ENCODE assay signal across 8 cellular contexts in the genomic region with DNA sequence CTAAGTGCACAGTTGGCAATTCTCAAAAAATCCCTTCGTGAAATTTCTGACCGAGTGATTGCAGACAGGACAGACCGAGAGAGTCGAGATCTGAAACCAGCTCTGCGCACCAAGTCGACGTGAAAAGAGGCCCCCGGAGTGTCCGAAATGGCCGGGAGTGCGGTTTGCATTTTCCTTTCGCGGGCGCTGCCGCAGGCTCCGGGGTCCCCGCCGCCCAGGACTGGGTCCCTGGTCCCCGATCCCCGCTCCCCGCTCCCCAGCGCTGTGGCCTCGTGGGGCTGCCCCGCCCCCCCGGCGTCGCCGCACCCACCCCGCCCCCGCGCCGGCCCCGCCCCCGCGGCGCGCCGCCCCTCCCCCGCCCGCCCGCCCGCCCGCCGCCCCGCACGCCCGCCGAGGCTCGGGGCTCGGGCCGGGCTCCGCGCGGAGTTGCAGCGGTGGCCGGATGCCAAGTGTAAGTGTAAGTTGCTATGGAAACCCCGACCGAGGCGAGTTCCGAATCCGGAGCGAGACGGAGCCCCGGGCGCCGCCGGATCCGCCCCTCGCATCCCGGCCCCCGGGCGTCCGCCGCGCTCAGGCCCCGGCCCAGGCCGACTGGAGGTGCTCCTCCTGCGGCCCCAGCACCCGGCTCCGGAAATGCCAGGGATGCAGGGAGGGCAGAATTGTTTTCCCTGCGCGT. TPM values are rescaled to one million over a fixed set of nuclear protein-coding genes. Genes with fewer than 3 reads are reported as not detected.
DNase-seq lines count a peak whose midpoint lies in the region; ATAC-seq and TF ChIP-seq lines count a peak whose summit lies in the region.

No MANE protein-coding gene starts in this region.

- no peak overlapping the region for H4K91ac ChIP-seq in H9 (ENCODE audit: insufficient read length, low read depth, low read length)

- H3K27me3 Mint-ChIP-seq in H9 (ENCODE audit: low read depth) (peaks cover 80% of the 10 kb centered on the region), MCF 10A (ENCODE audit: insufficient read depth, unreplicated experiment) (peaks cover 11% of the 10 kb centered on the region)

- no peak overlapping the region for H2BK15ac ChIP-seq in H9 (ENCODE audit: low read depth, low read length)

- H3K23me2 ChIP-seq in H9 (ENCODE audit: insufficient read length, low read depth, low read length, poor library complexity, severe bottlenecking), result peaks cover 5% of the 10 kb centered on the region

- no peak overlapping the region for H3K4ac ChIP-seq in H9 (ENCODE audit: low read depth, low read length)

- peaks cover 30% of the 10 kb centered on the region for H3K36me3 ChIP-seq in MG63

- H4K8ac ChIP-seq in H9 (replicated peaks; ENCODE audit: insufficient read length, low read depth, low read length), result no peak overlapping the region

- no peaks in the 10 kb centered on the region for H3K79me2 ChIP-seq in H9 (ENCODE audit: insufficient read depth, low read length)

- H3K9ac ChIP-seq in H9 (ENCODE audit: extremely low read depth, insufficient read length, low read length), result no peak overlapping the region

- H3K4me3 Mint-ChIP-seq in H9 (peak overlapping the region; percentile 67 to 84), MCF 10A (ENCODE audit: unreplicated experiment) (peak overlapping the region; percentile 80)

- no peak overlapping the region for H3K23ac ChIP-seq in H9 (ENCODE audit: insufficient read length, low read depth, low read length)

- H2BK12ac ChIP-seq in H9 (ENCODE audit: insufficient read length, low read depth, low read length), result no peak overlapping the region

- H3K56ac ChIP-seq in H9 (ENCODE audit: insufficient read length, low read depth, low read length), result no peak overlapping the region

- H2AFZ ChIP-seq in H9 (ENCODE audit: low read length), result no peak overlapping the region

- H3K4me1 Mint-ChIP-seq in H9 (peaks cover 31 to 37% of the 10 kb centered on the region in 2 experiments), MCF 10A (ENCODE audit: insufficient read depth, unreplicated experiment) (peaks cover 29% of the 10 kb centered on the region)

- no CpG with 5 or more reads among the region's 82 CpGs for WGBS in H9 (ENCODE audit: extremely low coverage, insufficient read length, low lambda C conversion rate)

- POLR2A ChIA-PET in MCF 10A (lab: Yijun Ruan, JAX), result interaction anchor here (1.1 to 7.3 kb wide), 5 partner anchors 9 to 660 kb away, joined by 3 to 47 read pairs (median 16); partner anchors contain the start of genes COMMD3 and DNAJC1

- peaks cover 3 to 4% of the 10 kb centered on the region in 2 experiments; a peak in 2 of 5 replicates for H3K9me3 Mint-ChIP-seq in H9
- no peaks in the 10 kb centered on the region for H3K9me3 Mint-ChIP-seq in MCF 10A (ENCODE audit: unreplicated experiment)

- H3K4me3 ChIP-seq in GM12864 (ENCODE audit: low read depth, low read length) (peak overlapping the region; percentile 61), MG63 (peak overlapping the region; percentile 55), iPS-11a (ENCODE audit: low read depth, low read length) (peak overlapping the region; percentile 29)

- H3K79me1 ChIP-seq in H9 (ENCODE audit: insufficient read depth, low read depth, low read length, poor library complexity, severe bottlenecking), result no peaks in the 10 kb centered on the region

- no peak overlapping the region for H3K14ac ChIP-seq in H9 (ENCODE audit: insufficient read depth, low read length)

- peaks cover 0 to 5% (median 1%) of the 10 kb centered on the region in 3 experiments; a peak in 3 of 7 replicates for H3K36me3 Mint-ChIP-seq in H9 (ENCODE audit: insufficient read depth in 1 of 3, low read depth in 3 of 3)
- peaks cover 37% of the 10 kb centered on the region for H3K36me3 Mint-ChIP-seq in MCF 10A (ENCODE audit: insufficient read depth, unreplicated experiment)

- intact Hi-C loops in MCF 10A (cut with micrococcal nuclease), result loop anchor here (5.0 to 10.0 kb wide), 3 partner anchors 259 to 662 kb away; partner anchors contain the start of gene PIP4K2A
- intact Hi-C loops in sciatic nerve (cut with DNase I), result no loop called here

- H4K5ac ChIP-seq in H9 (ENCODE audit: insufficient read length, low read depth, low read length), result no peak overlapping the region

- H3T11ph ChIP-seq in H9 (ENCODE audit: low read length), result no peak overlapping the region

- H2AK5ac ChIP-seq in H9 (ENCODE audit: insufficient read length, low read length), result no peak overlapping the region

- H3K4me2 ChIP-seq in H9 (ENCODE audit: insufficient read depth, insufficient read length, low read length), result peak overlapping the region; percentile 81

- H3K18ac ChIP-seq in H9 (ENCODE audit: insufficient read length, low read depth, low read length), result no peak overlapping the region

- BruUV-seq in MCF 10A (replicated peaks; lab: Mats Ljungman, UMichigan), result no TSS peak

- H3K4me1 ChIP-seq in H9 (ENCODE audit: insufficient read depth, low read length), result peaks cover 5% of the 10 kb centered on the region; the same call in 1 of the 2 replicates

- no peak overlapping the region for H2BK5ac ChIP-seq in H9 (ENCODE audit: insufficient read length, low read length)

- H4K20me1 ChIP-seq in H9 (ENCODE audit: control insufficient read depth, insufficient read depth, insufficient read length), result no peaks in the 10 kb centered on the region

- H3K9me3 ChIP-seq in H9 (ENCODE audit: control insufficient read depth, low read depth, low read length) (no peaks in the 10 kb centered on the region), MG63 (no peaks in the 10 kb centered on the region)

- H3K27ac Mint-ChIP-seq in H9 (no peak overlapping the region; a peak in 1 of 7 replicates), MCF 10A (ENCODE audit: low read depth, unreplicated experiment) (peak overlapping the region; percentile 31)

- H3K27me3 ChIP-seq in H9 (ENCODE audit: insufficient read depth, low read length) (peaks cover 41% of the 10 kb centered on the region), MG63 (peaks cover 23% of the 10 kb centered on the region)

- DNase-seq in GM12864 (ENCODE audit: low read depth) (no peak), H9 (peak; percentile 86), MG63 (peak; percentile 73), UCSD-AML1 (lab: John Stamatoyannopoulos, UW; ENCODE audit: unreplicated experiment) (peak; percentile 73), MCF 10A (ENCODE audit: unreplicated experiment) (peak; percentile 64), sciatic nerve (ENCODE audit: low spot score) (peak; percentile 89), foreskin melanocyte (no peak)

- peak; percentile 64 for ATAC-seq in sciatic nerve

- H3K27ac ChIP-seq in H9 (ENCODE audit: insufficient read length, low read depth, low read length), result no peak overlapping the region

- H2BK120ac ChIP-seq in H9 (ENCODE audit: low read depth, low read length, poor library complexity, severe bottlenecking), result no peak overlapping the region

- no peak overlapping the region for H2BK20ac ChIP-seq in H9 (ENCODE audit: low read depth, low read length, poor library complexity, severe bottlenecking)

- TF ChIP-seq CTCF in GM12864 (IDR thresholded peaks at IDR 0.05; ENCODE audit: low read depth, low read length, missing control alignments) (no peak), H9 (conservative IDR thresholded peaks at IDR 0.05) (no peak), MCF 10A (IDR thresholded peaks at IDR 0.05; ENCODE audit: unreplicated experiment) (no peak)

- CTCF ChIA-PET in MCF 10A (lab: Yijun Ruan, JAX), result interaction anchor here (1.3 to 1.4 kb wide), 2 partner anchors 12 to 15 kb away, joined by 3 to 4 read pairs; no protein-coding TSS in a partner anchor

RNA-seq across cellular contexts. Expression of gene BMI1, which starts 4.5 kb away (rescaled TPM):
- 5.3 and 6.8 TPM in 2 replicates for total RNA-seq in H9 (2021)
- 31.4 and 51.2 TPM in 2 replicates for total RNA-seq in MG63 (2014; rRNA removed; shearing (Covaris generic); ENCODE audit: low replicate concordance)
- 78.0 and 80.1 TPM in 2 replicates for total RNA-seq in MCF 10A (2022)
- total RNA-seq in sciatic nerve, result 62.7 TPM

RNA-seq across cellular contexts. Expression of gene COMMD3, which starts 9.2 kb away (rescaled TPM):
- total RNA-seq in H9 (2021) (2.4 and 5.1 TPM in 2 replicates), MCF 10A (2022) (69.4 and 73.4 TPM in 2 replicates), sciatic nerve (53.3 TPM)
- 43.5 and 75.4 TPM in 2 replicates for total RNA-seq in MG63 (2014; rRNA removed; shearing (Covaris generic); ENCODE audit: low replicate concordance)

RNA-seq across cellular contexts. Expression of gene SPAG6, which starts 19.9 kb away (rescaled TPM):
- total RNA-seq in H9 (2021), result 0.24 and 0.29 TPM in 2 replicates
- total RNA-seq in MG63 (2014; rRNA removed; shearing (Covaris generic); ENCODE audit: low replicate concordance), result not detected in 2 replicates
- not detected in 2 replicates for total RNA-seq in MCF 10A (2022)
- 0.31 TPM for total RNA-seq in sciatic nerve

Comparison
In these comparisons a context has a peak if more than half of its experiments do, and no peak if none do; other contexts are left out.
1. DNase-seq: peak in H9 (single experiment), MG63 (single experiment), UCSD-AML1 (single experiment), MCF 10A (single experiment) and sciatic nerve (single experiment); none in GM12864 (single experiment) and foreskin melanocyte (single experiment).
2. Peak in every context shown above with its lines, with median percentiles within 50 percentile points of each other: H3K4me3 ChIP-seq.